In the genomic region with DNA sequence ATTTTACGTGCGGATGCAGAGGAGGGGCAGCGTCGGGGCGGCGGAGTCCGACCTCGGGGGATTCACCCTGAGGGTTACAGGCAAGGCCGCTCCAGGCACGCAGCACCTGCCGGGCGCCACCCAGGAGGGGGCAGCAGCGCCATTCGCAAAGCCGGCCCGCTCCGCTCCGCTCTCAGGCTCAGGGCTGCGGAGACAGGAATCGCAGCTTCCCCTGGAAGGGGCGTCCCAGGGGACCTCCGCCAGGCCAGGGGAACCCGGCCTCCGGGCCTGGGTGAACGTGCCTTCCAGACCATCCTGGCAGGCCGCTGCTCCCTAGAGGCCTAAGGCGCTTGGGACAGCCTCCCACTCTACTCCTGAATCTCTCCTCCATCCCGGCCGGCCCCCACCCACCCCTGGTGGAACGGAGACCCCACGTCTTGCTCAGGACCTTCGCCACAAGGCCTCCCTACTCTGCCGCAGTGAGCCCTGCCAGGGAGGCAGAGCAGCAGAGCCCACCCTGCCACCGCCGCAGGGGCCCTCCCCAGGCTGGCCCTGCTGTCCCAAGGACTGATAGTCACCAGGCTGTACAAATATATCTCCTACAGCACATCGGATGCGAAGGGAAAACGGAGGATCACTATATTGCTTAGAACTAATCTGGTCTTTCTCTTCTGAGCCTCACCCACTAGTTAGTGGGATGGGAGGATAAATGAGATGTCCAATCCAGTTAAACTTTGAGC, we compare ENCODE assay signal across 8 cellular contexts.
A peak's percentile ranks its signal among the peaks of the same experiment; 100 is the strongest.
DNase-seq lines count a peak whose midpoint lies in the region; ATAC-seq and TF ChIP-seq lines count a peak whose summit lies in the region.

No MANE protein-coding gene starts in this region.

- ATAC-seq in GM18508 (IDR thresholded peaks at IDR 0.05; ENCODE audit: insufficient read depth, unreplicated experiment) (peak; percentile 79), HG02798 (IDR thresholded peaks at IDR 0.05; ENCODE audit: poor library complexity, unreplicated experiment) (peak; percentile 94)

- peaks cover 30% of the 10 kb centered on the region for H3K4me1 Mint-ChIP-seq in type B pancreatic cell (ENCODE audit: unreplicated experiment)

- no peaks in the 10 kb centered on the region for H3K36me3 Mint-ChIP-seq in type B pancreatic cell

- intact Hi-C loops in ovary (cut with DNase I): loop anchor here in 1 of 4 donors (5.0 kb wide), 2 partner anchors 293 to 383 kb away; a partner anchor contains a TSS

- H3K9me3 Mint-ChIP-seq in type B pancreatic cell: no peaks in the 10 kb centered on the region

- no peaks in the 10 kb centered on the region for H3K9me3 ChIP-seq in ovary

- no peak for TF ChIP-seq POLR2A in ovary (IDR thresholded peaks at IDR 0.05)

- TF ChIP-seq CTCF in ovary (IDR thresholded peaks at IDR 0.05) (peak; percentile 36 to 42 (median 37)), type B pancreatic cell (conservative IDR thresholded peaks at IDR 0.05) (peak; percentile 84)

- DNase-seq in NCI-H526 (lab: John Stamatoyannopoulos, UW) (peak; percentile 10 to 79), activated T-helper 1 cell treated with Interleukin-2 at 50 U/mL for 16 hours (ENCODE audit: low read depth) (peak; percentile 34), globus pallidus (ENCODE audit: low spot score) (peak; percentile 33), ovary (peak; percentile 42 to 80 (median 72)), type B pancreatic cell (ENCODE audit: extremely low spot score, unreplicated experiment) (peak; percentile 80), NCI-H345 (lab: John Stamatoyannopoulos, UW) (no peak)

- no peaks in the 10 kb centered on the region for H3K27me3 ChIP-seq in ovary

- 26 to 29% (median 29%) methylated on average over 36 to 38 of the region's 38 CpGs for whole genome bisulfite sequencing in ovary, 3 donors

- TF ChIP-seq EP300 in ovary (IDR thresholded peaks at IDR 0.05): no peak

- H3K27ac Mint-ChIP-seq in type B pancreatic cell: no peak overlapping the region

- no peak overlapping the region for H3K27ac ChIP-seq in ovary

- H3K4me3 ChIP-seq in ovary: no peak overlapping the region

- H3K36me3 ChIP-seq in ovary: no peaks in the 10 kb centered on the region

- no peak overlapping the region for H3K4me3 Mint-ChIP-seq in type B pancreatic cell

- H3K4me1 ChIP-seq in ovary (ENCODE audit: insufficient read depth): peaks cover 6% of the 10 kb centered on the region

- H3K27me3 Mint-ChIP-seq in type B pancreatic cell: peaks cover 23% of the 10 kb centered on the region
